ENCODE assay signal across 8 cellular contexts in genomic region chr4:92344216-92344615, GRCh38. TPM values are rescaled to one million over a fixed set of nuclear protein-coding genes. Genes with fewer than 3 reads are reported as not detected.
"Had no signal": no experiment of that assay in that cellular context is flagged by ENCODE, and none has a peak within 500 bp of the region (broad histone marks: within the 10 kb centered on the region; RNA-seq: fewer than 3 reads in every experiment).

No MANE protein-coding gene starts in this region.

- H3K27ac ChIP-seq: HL-60 had no signal

- H3K36me3 Mint-ChIP-seq: IgD-negative memory B cell had no signal

- ATAC-seq: K562 had no signal

- H3K4me3 ChIP-seq: K562 had no signal

- H3K4me3 Mint-ChIP-seq: IgD-negative memory B cell had no signal

- H3K27me3 Mint-ChIP-seq: IgD-negative memory B cell had no signal

- H3K4me1 Mint-ChIP-seq: IgD-negative memory B cell had no signal

- H3K27ac Mint-ChIP-seq: IgD-negative memory B cell had no signal

- FAIRE-seq: HTR-8/SVneo, K562 had no signal

- DNase-seq: KBM-7, KG1 had no signal

RNA-seq across cellular contexts. Expression of gene GRID2, which starts 40.5 kb away (rescaled TPM):
- total RNA-seq: HT-29, HT1080 had no signal
- polyA plus RNA-seq: IgD-negative memory B cell, K562 had no signal
